ENCODE assay signal across 8 cellular contexts in the genomic region with DNA sequence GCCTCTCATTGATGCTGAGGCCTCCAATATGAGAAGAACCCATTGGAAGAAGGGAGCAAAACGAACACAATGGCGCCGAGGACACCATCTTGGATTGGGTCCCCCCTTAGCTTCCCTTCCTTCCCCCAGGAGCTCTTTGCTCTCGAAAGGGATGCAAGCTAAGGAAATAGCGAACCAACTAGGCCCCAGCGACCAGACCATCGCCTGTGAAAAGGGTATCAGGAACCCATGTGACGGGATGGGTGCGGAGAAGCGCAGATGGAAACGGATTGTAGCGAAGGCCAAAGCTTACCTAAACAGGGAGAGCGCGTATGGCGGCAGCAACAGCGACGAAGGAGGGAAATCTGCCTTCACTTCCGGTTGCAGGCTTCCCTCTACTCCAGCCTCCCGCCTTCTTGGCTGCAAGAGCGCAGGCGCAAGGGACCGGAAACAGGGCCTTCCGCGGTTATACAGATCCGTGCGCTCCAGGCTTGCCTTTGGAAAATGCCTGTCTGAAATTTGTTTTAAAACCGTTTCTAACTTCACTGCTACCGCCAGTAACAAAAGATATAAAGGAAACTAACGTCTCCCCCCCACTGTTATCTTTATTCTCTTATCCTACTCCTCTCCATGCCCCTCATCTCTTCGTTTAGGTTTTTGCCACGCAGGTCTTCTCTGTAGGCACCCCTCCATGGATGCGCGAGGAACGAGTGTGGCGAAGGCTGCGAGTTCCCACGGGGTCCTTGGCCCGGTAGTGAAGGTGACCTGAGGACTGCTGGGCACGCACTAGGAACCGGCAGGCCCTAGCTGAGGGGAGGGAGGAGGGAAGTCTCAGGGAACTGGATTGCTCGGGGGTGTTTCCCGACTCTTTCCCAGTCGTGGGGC. TPM values are rescaled to one million over a fixed set of nuclear protein-coding genes. Genes with fewer than 3 reads are reported as not detected.
DNase-seq lines count a peak whose midpoint lies in the region; ATAC-seq and TF ChIP-seq lines count a peak whose summit lies in the region.

Gene DDX39B, minus strand, starts transcription at position 346 of the 864 bp plus-strand sequence. CDS start 1,471 bp downstream, outside the sequence.

- H3K27ac ChIP-seq in C4-2B (peak within 1 kb of the TSS; percentile 95), right lobe of liver (peak within 1 kb of the TSS; percentile 88 to 98 (median 97))

- CTCF ChIA-PET in activated CD4-positive, alpha-beta memory T cell treated with anti-CD3 and anti-CD28 coated beads for 36 hours (lab: Charles Lee): interaction anchor here (0.8 to 29.2 kb wide), 12 partner anchors 9 to 249 kb away, joined by 3 to 1658 read pairs (median 4); partner anchors contain the start of genes LST1, LTB, MICB and NCR3

- peaks cover 50% of the 10 kb centered on the region for H3K4me1 Mint-ChIP-seq in activated CD4-positive, alpha-beta memory T cell treated with anti-CD3 and anti-CD28 coated beads for 36 hours (ENCODE audit: low read depth)

- no peaks in the 10 kb centered on the region for H3K9me3 Mint-ChIP-seq in activated CD4-positive, alpha-beta memory T cell treated with anti-CD3 and anti-CD28 coated beads for 36 hours

- peaks cover 39% of the 10 kb centered on the region for H3K36me3 Mint-ChIP-seq in activated CD4-positive, alpha-beta memory T cell treated with anti-CD3 and anti-CD28 coated beads for 36 hours

- peak within 1 kb of the TSS; percentile 93 for H3K27ac Mint-ChIP-seq in activated CD4-positive, alpha-beta memory T cell treated with anti-CD3 and anti-CD28 coated beads for 36 hours

- peak within 1 kb of the TSS; percentile 94 for H3K4me3 Mint-ChIP-seq in activated CD4-positive, alpha-beta memory T cell treated with anti-CD3 and anti-CD28 coated beads for 36 hours

- peak within 1 kb of the TSS; percentile 56 to 78 (median 78) for H3K4me3 ChIP-seq in right lobe of liver

- intact Hi-C loops in activated CD4-positive, alpha-beta memory T cell treated with anti-CD3 and anti-CD28 coated beads for 36 hours (cut with micrococcal nuclease): loop anchor here (1.0 to 5.0 kb wide), 4 partner anchors 48 to 140 kb away; partner anchors contain the start of genes BAG6, MICA and PRRC2A
- intact Hi-C loops in right lobe of liver (cut with DNase I): no loop called here

- POLR2A ChIA-PET in activated CD4-positive, alpha-beta memory T cell treated with anti-CD3 and anti-CD28 coated beads for 36 hours (lab: Charles Lee): interaction anchor here (0.8 to 3.5 kb wide), 27 partner anchors 9 to 1312 kb away, joined by 3 to 32 read pairs (median 5); partner anchors contain the start of genes BAG6, CSNK2B, DXO and GPANK1

- peaks cover 0 to 34% (median 12%) of the 10 kb centered on the region in 4 donors for H3K36me3 ChIP-seq in right lobe of liver

- H3K27me3 Mint-ChIP-seq in activated CD4-positive, alpha-beta memory T cell treated with anti-CD3 and anti-CD28 coated beads for 36 hours: no peaks in the 10 kb centered on the region

- H3K27me3 ChIP-seq in right lobe of liver: no peaks in the 10 kb centered on the region

- under 1% methylated on average over 35 of the region's 43 CpGs for WGBS in right lobe of liver (ENCODE audit: insufficient coverage, low coverage, low lambda C conversion rate, missing lambda C conversion rate)

- H3K4me1 ChIP-seq in right lobe of liver: peaks cover 0 to 29% (median 13%) of the 10 kb centered on the region in 4 donors

- peak; percentile 72 for TF ChIP-seq POLR2A in right lobe of liver (IDR thresholded peaks at IDR 0.05)

- peak; percentile 99 for DNase-seq in NCI-H82 (lab: John Stamatoyannopoulos, UW)
- DNase-seq in activated CD4-positive, alpha-beta memory T cell treated with anti-CD3 and anti-CD28 coated beads for 36 hours: peak; percentile 96
- DNase-seq in dermis microvascular lymphatic vessel endothelial cell (ENCODE audit: low read depth in 2 of 2): peak; percentile 94 to 98
- peak; percentile 96 to 97 (median 97) for DNase-seq in right lobe of liver
- DNase-seq in stimulated activated CD4-positive, alpha-beta T cell treated with anti-CD3 and anti-CD28 coated beads, Interleukin-4, amount 100 ng/mL, for 24 hours: peak; percentile 96

- H3K9me3 ChIP-seq in right lobe of liver: no peaks in the 10 kb centered on the region

- ATAC-seq in GM19397 (IDR thresholded peaks at IDR 0.05; ENCODE audit: unreplicated experiment): peak; percentile 70
- peak; percentile 40 for ATAC-seq in HG03575 (IDR thresholded peaks at IDR 0.05; ENCODE audit: extremely low read depth, insufficient number of reproducible peaks, low FRiP score, unreplicated experiment)
- ATAC-seq in right lobe of liver: peak; percentile 83 to 90 (median 88)

- TF ChIP-seq CTCF in C4-2B (conservative IDR thresholded peaks at IDR 0.05) (no peak), right lobe of liver (IDR thresholded peaks at IDR 0.05) (no peak)

RNA-seq across cellular contexts. Expression of gene DDX39B, which starts in this region (rescaled TPM):
- 100 to 1,000 TPM; 538 to 547 TPM for total RNA-seq in activated CD4-positive, alpha-beta memory T cell treated with anti-CD3 and anti-CD28 coated beads for 36 hours
- total RNA-seq in dermis microvascular lymphatic vessel endothelial cell: 318 and 410 TPM in 2 replicates
- total RNA-seq in right lobe of liver: 100 to 1,000 TPM in 3 of 6 experiments, 10 to 100 TPM in 3; 85.2 to 145 (median 102) TPM

Comparison
In these comparisons a context has a peak if more than half of its experiments do, and no peak if none do; other contexts are left out.
1. Peak in every context shown above with its lines: DNase-seq, ATAC-seq, H3K4me3 ChIP-seq and H3K27ac ChIP-seq.